Comparison of ENCODE assay signal across 29 cellular contexts in genomic region chr16:65223335-65223734, GRCh38.
"Had no signal": no experiment of that assay in that cellular context is flagged by ENCODE, and none has a peak within 500 bp of the region (broad histone marks: within the 10 kb centered on the region; RNA-seq: fewer than 3 reads in every experiment).

No MANE protein-coding gene starts in this region.

- H3K27me3 ChIP-seq: colonic mucosa, ovary, sigmoid colon, spleen, transverse colon, vagina had no signal

- H3K27ac ChIP-seq: colonic mucosa, epithelial cell of prostate, foreskin keratinocyte, lower lobe of right lung, ovary, psoas muscle, sigmoid colon, spleen, thoracic aorta, transverse colon, vagina had no signal

- H3K4me3 ChIP-seq: colonic mucosa, lower lobe of right lung, ovary, psoas muscle, sigmoid colon, spleen, thoracic aorta, transverse colon, vagina had no signal

- ATAC-seq: esophagus mucosa; foreskin keratinocyte; left colon; left ventricle myocardium superior; lower lobe of right lung; natural killer cell treated with Interleukin-12 subunit alpha and Interleukin-12 subunit beta and Interleukin-15 and Interleukin-18, amount 100 ng/mL, for 72 hours; psoas muscle; right cardiac atrium; stimulated activated naive B cell treated with anti-CD40 and anti-IgM and Interleukin-4, amounts not matched to agents 10 μg/mL and 1 μg/mL and 100 μg/mL, for 72 hours had no signal

- H3K27ac Mint-ChIP-seq: dendritic cell treated with granulocyte-macrophage colony-stimulating factor and Interleukin-4, amounts not matched to agents 40 ng/mL and 50 ng/mL, for 4 days; endodermal cell; immature natural killer cell; natural killer cell treated with Interleukin-12 subunit alpha and Interleukin-12 subunit beta and Interleukin-15 and Interleukin-18, amount 100 ng/mL, for 72 hours; stimulated activated naive B cell treated with anti-CD40 and anti-IgM and Interleukin-4, amounts not matched to agents 10 μg/mL and 1 μg/mL and 100 μg/mL, for 72 hours; stimulated activated naive CD8-positive, alpha-beta T cell treated with anti-CD3 and anti-CD28 coated beads, Interleukin-15, Interleukin-2, amounts not matched to agents 100 ng/mL and 50 ng/mL, for 24 hours had no signal

- H3K4me1 Mint-ChIP-seq: immature natural killer cell; stimulated activated naive B cell treated with anti-CD40 and anti-IgM and Interleukin-4, amounts not matched to agents 10 μg/mL and 1 μg/mL and 100 μg/mL, for 72 hours had no signal

- H3K36me3 Mint-ChIP-seq: immature natural killer cell; natural killer cell treated with Interleukin-12 subunit alpha and Interleukin-12 subunit beta and Interleukin-15 and Interleukin-18, amount 100 ng/mL, for 72 hours; stimulated activated naive B cell treated with anti-CD40 and anti-IgM and Interleukin-4, amounts not matched to agents 10 μg/mL and 1 μg/mL and 100 μg/mL, for 72 hours had no signal

- H3K4me3 Mint-ChIP-seq: dendritic cell treated with granulocyte-macrophage colony-stimulating factor and Interleukin-4, amounts not matched to agents 40 ng/mL and 50 ng/mL, for 4 days; endodermal cell; immature natural killer cell; natural killer cell treated with Interleukin-12 subunit alpha and Interleukin-12 subunit beta and Interleukin-15 and Interleukin-18, amount 100 ng/mL, for 72 hours; stimulated activated naive B cell treated with anti-CD40 and anti-IgM and Interleukin-4, amounts not matched to agents 10 μg/mL and 1 μg/mL and 100 μg/mL, for 72 hours; stimulated activated naive CD8-positive, alpha-beta T cell treated with anti-CD3 and anti-CD28 coated beads, Interleukin-15, Interleukin-2, amounts not matched to agents 100 ng/mL and 50 ng/mL, for 24 hours had no signal

- H3K9me3 ChIP-seq: colonic mucosa, lower lobe of right lung, ovary, psoas muscle, sigmoid colon, spleen, thoracic aorta, transverse colon, vagina had no signal

- H3K4me1 ChIP-seq: colonic mucosa, foreskin keratinocyte, lower lobe of right lung, psoas muscle, sigmoid colon, spleen, transverse colon, vagina had no signal

- DNase-seq: colonic mucosa; effector CD8-positive, alpha-beta T cell; endodermal cell; foreskin keratinocyte; glutamatergic neuron; hypothalamus; immature natural killer cell; islet precursor cell; kidney glomerular epithelial cell; left colon; left ventricle myocardium superior; lower lobe of right lung; occipital lobe; ovary; posterior cingulate gyrus; psoas muscle; right cardiac atrium; sigmoid colon; spleen; stimulated activated CD4-positive, alpha-beta T cell treated with anti-CD3 and anti-CD28 coated beads, Interleukin-4, amount 100 ng/mL, for 4 hours; stimulated activated naive B cell treated with anti-CD40 and anti-IgM and Interleukin-4, amounts not matched to agents 10 μg/mL and 1 μg/mL and 100 μg/mL, for 72 hours; transverse colon had no signal

- H3K27me3 Mint-ChIP-seq: dendritic cell treated with granulocyte-macrophage colony-stimulating factor and Interleukin-4, amounts not matched to agents 40 ng/mL and 50 ng/mL, for 4 days; natural killer cell treated with Interleukin-12 subunit alpha and Interleukin-12 subunit beta and Interleukin-15 and Interleukin-18, amount 100 ng/mL, for 72 hours; stimulated activated naive B cell treated with anti-CD40 and anti-IgM and Interleukin-4, amounts not matched to agents 10 μg/mL and 1 μg/mL and 100 μg/mL, for 72 hours; stimulated activated naive CD8-positive, alpha-beta T cell treated with anti-CD3 and anti-CD28 coated beads, Interleukin-15, Interleukin-2, amounts not matched to agents 100 ng/mL and 50 ng/mL, for 24 hours had no signal

- H3K36me3 ChIP-seq: colonic mucosa, lower lobe of right lung, ovary, sigmoid colon, spleen, thoracic aorta, transverse colon, vagina had no signal

- H3K9me3 Mint-ChIP-seq: dendritic cell treated with granulocyte-macrophage colony-stimulating factor and Interleukin-4, amounts not matched to agents 40 ng/mL and 50 ng/mL, for 4 days; endodermal cell had no signal
